9 cellular contexts compared by ENCODE assay signal in the genomic region with DNA sequence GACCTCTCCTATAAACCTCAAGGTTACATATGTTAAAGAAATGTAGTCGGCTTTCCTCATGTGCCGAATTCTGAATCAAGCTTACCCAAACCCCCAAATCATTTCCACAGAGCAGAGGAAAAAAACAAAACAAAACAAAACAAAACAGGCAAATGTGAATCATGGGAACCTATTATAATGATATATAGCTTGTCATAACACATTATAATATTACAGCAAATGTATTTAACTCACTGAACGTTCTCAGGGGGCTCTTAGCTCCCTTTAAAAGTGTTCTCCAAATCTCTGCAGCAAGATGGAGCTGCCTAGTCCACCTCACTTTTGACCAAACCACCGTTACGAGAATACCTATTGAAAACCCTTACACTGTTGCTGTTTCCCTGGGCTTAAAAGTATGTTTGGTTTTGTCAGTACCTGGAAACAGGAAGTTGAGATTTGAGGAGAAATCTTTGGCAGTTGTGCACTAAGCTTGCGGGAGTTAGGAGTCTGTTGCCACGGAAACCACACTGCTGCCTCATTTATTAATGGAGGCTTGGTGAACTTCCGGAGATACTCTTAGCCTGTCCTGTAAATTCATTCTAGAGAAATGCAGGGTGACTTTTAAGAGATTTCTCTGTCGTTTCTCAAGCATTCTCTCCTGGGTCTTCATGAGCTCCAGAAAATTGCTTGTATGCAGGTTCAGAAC.
A peak's percentile ranks its signal among the peaks of the same experiment; 100 is the strongest.
DNase-seq lines count a peak whose midpoint lies in the region; TF ChIP-seq lines count a peak whose summit lies in the region.
"Had no signal": no experiment of that assay in that cellular context is flagged by ENCODE, and none has a peak within 500 bp of the region (broad histone marks: within the 10 kb centered on the region; RNA-seq: fewer than 3 reads in every experiment).

No MANE protein-coding gene starts in this region.

- peak; percentile 32 for DNase-seq in NCI-H510A treated with DMSO at 0.1 percent for 48 hours (lab: John Stamatoyannopoulos, UW)
- no peak for DNase-seq in NCI-H510A (lab: John Stamatoyannopoulos, UW)
- peak; percentile 59 for DNase-seq in NOMO-1 treated with DMSO at 0.1 percent for 48 hours (lab: John Stamatoyannopoulos, UW; ENCODE audit: unreplicated experiment)
- DNase-seq in epithelial cell of esophagus (ENCODE audit: low read depth): peak; percentile 59
- DNase-seq in activated CD4-positive, CD25-positive, alpha-beta regulatory T cell treated with anti-CD3 and anti-CD28 coated beads, Interleukin-2, amount 50 U/mL, for 72 hours: no peak
- DNase-seq in GM13976 (ENCODE audit: low spot score): no peak
- DNase-seq in NCI-H1436 treated with DMSO at 0.1 percent for 48 hours (lab: John Stamatoyannopoulos, UW): no peak
- DNase-seq: naive B cell had no signal

- in situ Hi-C loops in GM13976 (cut with MboI; ENCODE audit: low sequenced_read_pairs, unreplicated experiment): no loop called here

- H3K4me1 ChIP-seq in rectal smooth muscle tissue (ENCODE audit: control insufficient read depth, insufficient read depth, low read length): peaks cover 40% of the 10 kb centered on the region

- no peak overlapping the region for H3K9ac ChIP-seq in rectal smooth muscle tissue (ENCODE audit: low read length)

- H3K27ac ChIP-seq in rectal smooth muscle tissue (ENCODE audit: low read depth, low read length): peak overlapping the region; percentile 46

- no peaks in the 10 kb centered on the region for H3K36me3 ChIP-seq in rectal smooth muscle tissue (ENCODE audit: control insufficient read depth, insufficient read depth, low read length)

- TF ChIP-seq CTCF in epithelial cell of esophagus (IDR thresholded peaks at IDR 0.05; ENCODE audit: insufficient read depth, low read depth, low read length, missing control alignments) (no peak), GM13976 (IDR thresholded peaks at IDR 0.05; ENCODE audit: borderline replicate concordance, control extremely low read depth, extremely low read depth, insufficient read depth, missing control alignments) (no peak)

- no peaks in the 10 kb centered on the region for H3K27me3 ChIP-seq in rectal smooth muscle tissue (ENCODE audit: control insufficient read depth, insufficient read depth, low read length)

- H3K4me3 ChIP-seq in epithelial cell of esophagus (ENCODE audit: low read length): no peak overlapping the region
- H3K4me3 ChIP-seq in rectal smooth muscle tissue (ENCODE audit: low read length): no peak overlapping the region

Comparison
In these comparisons a context has a peak if more than half of its experiments do, and no peak if none do; other contexts are left out.
1. DNase-seq: peak in NCI-H510A treated with DMSO at 0.1 percent for 48 hours (single experiment), NOMO-1 treated with DMSO at 0.1 percent for 48 hours (single experiment) and epithelial cell of esophagus (single experiment); none in NCI-H510A (single experiment), activated CD4-positive, CD25-positive, alpha-beta regulatory T cell treated with anti-CD3 and anti-CD28 coated beads, Interleukin-2, amount 50 U/mL, for 72 hours (single experiment), GM13976 (single experiment) and NCI-H1436 treated with DMSO at 0.1 percent for 48 hours (single experiment).